20 cellular contexts compared by ENCODE assay signal in genomic region chr16:86285938-86286921, GRCh38.
DNase-seq lines count a peak whose midpoint lies in the region; ATAC-seq, FAIRE-seq and TF ChIP-seq lines count a peak whose summit lies in the region.
"Had no signal": no experiment of that assay in that cellular context is flagged by ENCODE, and none has a peak within 500 bp of the region (broad histone marks: within the 10 kb centered on the region; RNA-seq: fewer than 3 reads in every experiment).

No MANE protein-coding gene starts in this region.

- dilution Hi-C loops in endothelial cell of umbilical vein (cut with MboI; ENCODE audit: extremely low pct_ligation_motif_present, low sequenced_read_pairs): no loop called here

- 9 to 22% (median 11%) methylated on average over 28 to 55 of the region's 55 CpGs for WGBS in stomach, 5 donors

- no peak for ATAC-seq in stimulated activated memory B cell treated with anti-CD40 and anti-IgM and Interleukin-4, amounts not matched to agents 10 μg/mL and 1 μg/mL and 100 μg/mL, for 72 hours
- ATAC-seq in GM18867 (IDR thresholded peaks at IDR 0.05; ENCODE audit: unreplicated experiment): no peak
- ATAC-seq: activated CD8-positive, alpha-beta T cell treated with anti-CD3 and anti-CD28 coated beads for 36 hours; HCT116; stimulated activated naive CD8-positive, alpha-beta T cell treated with anti-CD3 and anti-CD28 coated beads, Interleukin-15, Interleukin-2, amounts not matched to agents 100 U/mL and 50 U/mL, for 24 hours had no signal

- H3K27me3 ChIP-seq in endothelial cell of umbilical vein (ENCODE audit: control insufficient read depth in 2 of 2, insufficient read depth in 2 of 2, low read length in 2 of 2) (peaks cover 66 to 69% of the 10 kb centered on the region in 2 experiments), stomach (peaks cover 0 to 69% (median 46%) of the 10 kb centered on the region in 3 donors)

- H3K9me1 ChIP-seq in endothelial cell of umbilical vein (replicated peaks; ENCODE audit: control insufficient read depth, extremely low read depth, insufficient read depth, low read length): no peaks in the 10 kb centered on the region

- FAIRE-seq in endothelial cell of umbilical vein (lab: Jason Lieb, UNC): no peak
- FAIRE-seq: endometrium, GM12892 had no signal

- CTCF ChIA-PET in endothelial cell of umbilical vein (lab: Charles Lee): interaction anchor here (1.4 kb wide), 1 partner anchor 33 kb away, joined by 7 read pairs; no protein-coding TSS in a partner anchor

- POLR2A ChIA-PET in endothelial cell of umbilical vein (lab: Charles Lee): no interaction called here

- H3K27me3 Mint-ChIP-seq in stimulated activated memory B cell treated with anti-CD40 and anti-IgM and Interleukin-4, amounts not matched to agents 10 μg/mL and 1 μg/mL and 100 μg/mL, for 72 hours: peaks cover 82% of the 10 kb centered on the region

- peak; percentile 23 for DNase-seq in HCEC 1CT
- DNase-seq in endothelial cell of umbilical vein (ENCODE audit: low read depth, low spot score): no peak
- DNase-seq in kidney tubule cell (ENCODE audit: low spot score): peak; percentile 7
- no peak for DNase-seq in stomach
- no peak for DNase-seq in posterior vena cava (ENCODE audit: low spot score)
- no peak for DNase-seq in putamen (ENCODE audit: low spot score)
- DNase-seq: activated CD8-positive, alpha-beta T cell treated with anti-CD3 and anti-CD28 coated beads for 36 hours; Caco-2; GF-D8; MG63; naive B cell; NCI-H187; NCI-H446; stimulated activated naive CD8-positive, alpha-beta T cell treated with anti-CD3 and anti-CD28 coated beads, Interleukin-15, Interleukin-2, amounts not matched to agents 100 U/mL and 50 U/mL, for 24 hours had no signal

- no peaks in the 10 kb centered on the region for H3K9me3 Mint-ChIP-seq in stimulated activated memory B cell treated with anti-CD40 and anti-IgM and Interleukin-4, amounts not matched to agents 10 μg/mL and 1 μg/mL and 100 μg/mL, for 72 hours
- H3K9me3 Mint-ChIP-seq: activated CD8-positive, alpha-beta T cell treated with anti-CD3 and anti-CD28 coated beads for 36 hours; activated T-helper 1 cell treated with anti-CD3 and anti-CD28 coated beads, Interleukin-12 subunit alpha, Interleukin-12 subunit beta, Interleukin-2, Interleukin-4 antibody, amounts not matched to agents 30 ng/mL and 10 ng/mL and 1 ng/mL, durations not matched to agents 14 hours and 24 hours and 36 hours; naive B cell had no signal

- peaks cover 6% of the 10 kb centered on the region for H3K4me1 Mint-ChIP-seq in stimulated activated memory B cell treated with anti-CD40 and anti-IgM and Interleukin-4, amounts not matched to agents 10 μg/mL and 1 μg/mL and 100 μg/mL, for 72 hours

- H3K9me3 ChIP-seq in endothelial cell of umbilical vein (replicated peaks; ENCODE audit: control insufficient read depth, insufficient read depth, low read length) (no peaks in the 10 kb centered on the region), stomach (no peaks in the 10 kb centered on the region)
- H3K9me3 ChIP-seq: Caco-2 had no signal

- no peaks in the 10 kb centered on the region for H3K36me3 Mint-ChIP-seq in stimulated activated memory B cell treated with anti-CD40 and anti-IgM and Interleukin-4, amounts not matched to agents 10 μg/mL and 1 μg/mL and 100 μg/mL, for 72 hours
- H3K36me3 Mint-ChIP-seq: naive B cell had no signal

- no peak for TF ChIP-seq CTCF in endothelial cell of umbilical vein (IDR thresholded peaks at IDR 0.05; ENCODE audit: extremely low read depth in 1 of 2, insufficient read depth in 1 of 2, low read depth in 1 of 2, low read length in 2 of 2)
- TF ChIP-seq CTCF in stomach (IDR thresholded peaks at IDR 0.05): no peak

- no peak overlapping the region for H3K4me3 Mint-ChIP-seq in stimulated activated memory B cell treated with anti-CD40 and anti-IgM and Interleukin-4, amounts not matched to agents 10 μg/mL and 1 μg/mL and 100 μg/mL, for 72 hours
- H3K4me3 Mint-ChIP-seq: activated CD8-positive, alpha-beta T cell treated with anti-CD3 and anti-CD28 coated beads for 36 hours; activated T-helper 1 cell treated with anti-CD3 and anti-CD28 coated beads, Interleukin-12 subunit alpha, Interleukin-12 subunit beta, Interleukin-2, Interleukin-4 antibody, amounts not matched to agents 30 ng/mL and 10 ng/mL and 1 ng/mL, durations not matched to agents 14 hours and 24 hours and 36 hours; naive B cell had no signal

- no peak overlapping the region for H3K4me2 ChIP-seq in endothelial cell of umbilical vein (ENCODE audit: insufficient read depth, low read length)

- H2AFZ ChIP-seq in endothelial cell of umbilical vein (ENCODE audit: low read depth, low read length): no peak overlapping the region

- intact Hi-C loops in endothelial cell of umbilical vein (cut with micrococcal nuclease): no loop called here
- intact Hi-C loops in stomach (cut with DNase I; ENCODE audit: low total_unique reads): no loop called here
- intact Hi-C loops in posterior vena cava (cut with DNase I): no loop called here

- no TSS peak for BruUV-seq in endothelial cell of umbilical vein (replicated peaks; lab: Mats Ljungman, UMichigan)

- TF ChIP-seq POLR2A in endothelial cell of umbilical vein (IDR thresholded peaks at IDR 0.05; ENCODE audit: low read depth, low read length) (no peak), stomach (IDR thresholded peaks at IDR 0.05) (no peak)

- no peaks in the 10 kb centered on the region for H3K79me2 ChIP-seq in endothelial cell of umbilical vein (ENCODE audit: control insufficient read depth, insufficient read depth, low read length)

- H3K4me1 ChIP-seq in endothelial cell of umbilical vein (ENCODE audit: control insufficient read depth, extremely low read depth, insufficient read depth, low read length): no peaks in the 10 kb centered on the region
- H3K4me1 ChIP-seq in stomach: peaks cover 0 to 10% (median 5%) of the 10 kb centered on the region in 4 donors
- H3K4me1 ChIP-seq: Caco-2 had no signal

- no peak overlapping the region for H3K9ac ChIP-seq in endothelial cell of umbilical vein (replicated peaks; ENCODE audit: extremely low read depth, insufficient read depth, low read length)

- TF ChIP-seq EP300 in stomach (IDR thresholded peaks at IDR 0.05): no peak

- no peak overlapping the region for H3K27ac Mint-ChIP-seq in stimulated activated memory B cell treated with anti-CD40 and anti-IgM and Interleukin-4, amounts not matched to agents 10 μg/mL and 1 μg/mL and 100 μg/mL, for 72 hours
- H3K27ac Mint-ChIP-seq: activated CD8-positive, alpha-beta T cell treated with anti-CD3 and anti-CD28 coated beads for 36 hours; activated T-helper 1 cell treated with anti-CD3 and anti-CD28 coated beads, Interleukin-12 subunit alpha, Interleukin-12 subunit beta, Interleukin-2, Interleukin-4 antibody, amounts not matched to agents 30 ng/mL and 10 ng/mL and 1 ng/mL, durations not matched to agents 14 hours and 24 hours and 36 hours; naive B cell had no signal

- H3K27ac ChIP-seq in endothelial cell of umbilical vein (ENCODE audit: insufficient read depth, low read depth, low read length) (no peak overlapping the region), stomach (peak overlapping the region; percentile 30 to 75 (median 68))

- H4K20me1 ChIP-seq in endothelial cell of umbilical vein (replicated peaks; ENCODE audit: control insufficient read depth, extremely low read depth, insufficient read depth, low read length): no peaks in the 10 kb centered on the region

- no peak overlapping the region for H3K4me3 ChIP-seq in endothelial cell of umbilical vein (replicated peaks in 1 of 3; ENCODE audit: insufficient read depth in 1 of 3, low read depth in 1 of 3, low read length in 3 of 3)
- peak overlapping the region; percentile 33 to 40 (median 34) for H3K4me3 ChIP-seq in stomach
- H3K4me3 ChIP-seq: MG63 had no signal

- H3K36me3 ChIP-seq in endothelial cell of umbilical vein (ENCODE audit: control insufficient read depth in 2 of 2, extremely low read depth in 1 of 2, insufficient read depth in 2 of 2, low read length in 2 of 2) (no peaks in the 10 kb centered on the region), stomach (no peaks in the 10 kb centered on the region)
- H3K36me3 ChIP-seq: MG63 had no signal

TF ChIP-seq in endothelial cell of umbilical vein, 7 proteins besides CTCF, POLR2A, EP300 and RAD21:
- TF ChIP-seq EZH2 (IDR thresholded peaks at IDR 0.05; ENCODE audit: borderline replicate concordance, low read depth, low read length, severe bottlenecking) (peak; percentile 81), JUN (IDR thresholded peaks at IDR 0.05; ENCODE audit: borderline replicate concordance, insufficient read depth, insufficient read length, low read depth) (no peak)

Comparison
In these comparisons a context has a peak if more than half of its experiments do, and no peak if none do; other contexts are left out.
1. DNase-seq: peak in HCEC 1CT (single experiment) and kidney tubule cell (single experiment); none in endothelial cell of umbilical vein (single experiment), stomach (single experiment), posterior vena cava (single experiment) and putamen (single experiment).
2. H3K4me3 ChIP-seq: peak in stomach (4 of 4); none in endothelial cell of umbilical vein (0 of 3).